23 cellular contexts compared by ENCODE assay signal in the genomic region with DNA sequence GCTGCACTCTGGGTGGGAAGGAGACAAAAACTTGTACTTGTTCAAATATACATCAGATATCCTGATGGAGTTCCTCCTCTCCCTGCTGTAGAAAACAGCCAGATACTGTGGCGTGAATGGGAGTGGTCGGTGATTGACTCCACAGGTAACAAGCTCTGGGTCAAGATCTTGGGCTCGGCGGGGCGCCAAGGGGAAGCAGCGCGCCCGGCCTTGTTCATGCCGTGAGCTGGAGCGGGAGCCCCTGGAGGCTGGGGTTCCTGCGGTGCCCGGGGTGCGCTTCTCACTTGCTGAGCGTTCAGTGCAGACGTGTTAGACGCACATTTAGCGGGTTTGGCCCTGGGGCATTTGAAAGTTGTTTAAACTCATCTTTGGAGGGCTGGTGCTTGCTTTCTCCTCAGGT.
"Had no signal": no experiment of that assay in that cellular context is flagged by ENCODE, and none has a peak within 500 bp of the region (broad histone marks: within the 10 kb centered on the region; RNA-seq: fewer than 3 reads in every experiment).

No MANE protein-coding gene starts in this region.

- H3K27ac Mint-ChIP-seq: activated naive CD8-positive, alpha-beta T cell treated with anti-CD3 and anti-CD28 coated beads, Interleukin-2, amount 50 U/mL, for 24 hours; activated T-helper 1 cell treated with anti-CD3 and anti-CD28 coated beads, Interleukin-12 subunit alpha, Interleukin-12 subunit beta, Interleukin-2, Interleukin-4 antibody, amounts not matched to agents 30 ng/mL and 10 ng/mL and 1 ng/mL, durations not matched to agents 14 hours and 24 hours and 36 hours; brain had no signal

- H3K9me3 Mint-ChIP-seq: activated naive CD4-positive, alpha-beta T cell treated with anti-CD3 and anti-CD28 coated beads, Interleukin-2, amount 50 U/mL, for 72 hours; activated naive CD8-positive, alpha-beta T cell treated with anti-CD3 and anti-CD28 coated beads, Interleukin-2, amount 50 U/mL, for 24 hours; activated T-helper 1 cell treated with anti-CD3 and anti-CD28 coated beads, Interleukin-12 subunit alpha, Interleukin-12 subunit beta, Interleukin-2, Interleukin-4 antibody, amounts not matched to agents 30 ng/mL and 10 ng/mL and 1 ng/mL, durations not matched to agents 14 hours and 24 hours and 36 hours; central memory CD8-positive, alpha-beta T cell had no signal

- H3K4me1 Mint-ChIP-seq: activated naive CD8-positive, alpha-beta T cell treated with anti-CD3 and anti-CD28 coated beads, Interleukin-2, amount 50 U/mL, for 24 hours; brain had no signal

- H3K27me3 Mint-ChIP-seq: activated naive CD8-positive, alpha-beta T cell treated with anti-CD3 and anti-CD28 coated beads, Interleukin-2, amount 50 U/mL, for 24 hours; central memory CD8-positive, alpha-beta T cell had no signal

- H3K4me3 Mint-ChIP-seq: activated naive CD8-positive, alpha-beta T cell treated with anti-CD3 and anti-CD28 coated beads, Interleukin-2, amount 50 U/mL, for 24 hours; activated T-helper 1 cell treated with anti-CD3 and anti-CD28 coated beads, Interleukin-12 subunit alpha, Interleukin-12 subunit beta, Interleukin-2, Interleukin-4 antibody, amounts not matched to agents 30 ng/mL and 10 ng/mL and 1 ng/mL, durations not matched to agents 14 hours and 24 hours and 36 hours; brain; central memory CD8-positive, alpha-beta T cell had no signal

- DNase-seq: activated CD4-positive, alpha-beta T cell treated with anti-CD3 and anti-CD28 coated beads for 4 hours; activated CD8-positive, alpha-beta memory T cell treated with anti-CD3 and anti-CD28 coated beads for 24 hours; activated effector memory CD4-positive, alpha-beta T cell treated with Interleukin-2 at 50 U/mL for 16 hours; activated naive CD4-positive, alpha-beta T cell; activated naive CD8-positive, alpha-beta T cell treated with anti-CD3 and anti-CD28 coated beads, Interleukin-2, amount 50 U/mL, for 24 hours; amniotic stem cell; Kasumi-1; KBM-7; NCI-H1105 treated with DMSO at 0.1 percent for 48 hours; NCI-H1694 treated with DMSO at 0.1 percent for 48 hours; NCI-H2029 treated with DMSO at 0.1 percent for 48 hours; NCI-H345; NCI-H510A; NCI-H526 treated with DMSO at 0.1 percent for 48 hours; Peyer's patch; Right ventricle myocardium superior; SK-N-SH; T-helper 1 cell; WERI-Rb-1 had no signal
